ENCODE assay signal across 24 cellular contexts in the genomic region with DNA sequence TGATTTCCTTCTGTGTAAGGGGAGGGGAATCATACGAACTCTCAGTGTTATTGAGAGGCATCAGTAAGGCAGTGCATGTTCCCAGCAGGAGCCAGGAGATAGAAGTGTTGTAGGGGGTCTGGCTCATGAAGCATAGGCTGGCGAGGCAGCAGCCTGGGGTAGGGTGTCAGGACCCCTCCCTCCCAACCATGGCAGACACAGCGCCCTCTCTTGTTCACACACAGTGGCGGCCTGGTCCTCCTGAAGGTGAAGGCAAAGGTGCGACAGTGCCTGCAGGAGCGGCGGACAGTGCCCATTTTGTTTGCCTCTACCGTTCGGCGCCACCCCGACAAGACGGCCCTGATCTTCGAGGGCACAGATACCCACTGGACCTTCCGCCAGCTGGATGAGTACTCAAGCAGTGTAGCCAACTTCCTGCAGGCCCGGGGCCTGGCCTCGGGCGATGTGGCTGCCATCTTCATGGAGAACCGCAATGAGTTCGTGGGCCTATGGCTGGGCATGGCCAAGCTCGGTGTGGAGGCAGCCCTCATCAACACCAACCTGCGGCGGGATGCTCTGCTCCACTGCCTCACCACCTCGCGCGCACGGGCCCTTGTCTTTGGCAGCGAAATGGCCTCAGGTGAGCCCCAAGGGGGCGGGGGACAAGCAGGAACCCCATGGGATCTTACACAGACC.
"Had no signal": no experiment of that assay in that cellular context is flagged by ENCODE, and none has a peak within 500 bp of the region (broad histone marks: within the 10 kb centered on the region; RNA-seq: fewer than 3 reads in every experiment).

No MANE protein-coding gene starts in this region.

- DNase-seq: activated CD4-positive, alpha-beta memory T cell treated with anti-CD3 and anti-CD28 coated beads for 36 hours; activated CD4-positive, alpha-beta T cell treated with anti-CD3 and anti-CD28 coated beads for 48 hours; activated CD8-positive, alpha-beta memory T cell treated with anti-CD3 and anti-CD28 coated beads, Interleukin-2, amount 50 U/mL, for 4 hours; activated gamma-delta T cell; activated naive CD4-positive, alpha-beta T cell treated with anti-CD3 and anti-CD28 coated beads, Interleukin-2, amount 10 ng/mL, durations not matched to agents 7 days and 5 days; activated naive CD8-positive, alpha-beta T cell treated with anti-CD3 and anti-CD28 coated beads, Interleukin-2, amount 10 ng/mL, durations not matched to agents 7 days and 5 days; activated T-cell treated with anti-CD3 and anti-CD28 coated beads, Interleukin-2, amount 50 U/mL, for 1 hour; dorsolateral prefrontal cortex; effector memory CD4-positive, alpha-beta T cell; foreskin keratinocyte; heart right ventricle; naive thymus-derived CD4-positive, alpha-beta T cell; occipital lobe; psoas muscle; stimulated activated naive CD4-positive, alpha-beta T cell treated with Interleukin-2 at 50 U/mL for 16 hours; testis; transverse colon had no signal

- H3K27ac Mint-ChIP-seq: activated CD4-positive, alpha-beta memory T cell treated with anti-CD3 and anti-CD28 coated beads for 36 hours; activated naive CD4-positive, alpha-beta T cell treated with anti-CD3 and anti-CD28 coated beads, Interleukin-2, amount 10 ng/mL, durations not matched to agents 7 days and 5 days; activated naive CD8-positive, alpha-beta T cell treated with anti-CD3 and anti-CD28 coated beads, Interleukin-2, amount 10 ng/mL, durations not matched to agents 7 days and 5 days; activated T-helper 1 cell treated with anti-CD3 and anti-CD28 coated beads, Interleukin-12 subunit alpha, Interleukin-12 subunit beta, Interleukin-2, Interleukin-4 antibody, amounts not matched to agents 30 ng/mL and 10 ng/mL and 1 ng/mL, durations not matched to agents 14 hours and 24 hours and 36 hours; brain; mesothelial cell of epicardium; naive thymus-derived CD4-positive, alpha-beta T cell had no signal

- H3K27me3 ChIP-seq: ascending aorta, dorsolateral prefrontal cortex, foreskin keratinocyte, heart right ventricle, testis, transverse colon had no signal

- H3K9me3 ChIP-seq: ascending aorta, heart right ventricle, psoas muscle, testis, transverse colon had no signal

- H3K27me3 Mint-ChIP-seq: activated CD4-positive, alpha-beta memory T cell treated with anti-CD3 and anti-CD28 coated beads for 36 hours; activated naive CD4-positive, alpha-beta T cell treated with anti-CD3 and anti-CD28 coated beads, Interleukin-2, amount 10 ng/mL, durations not matched to agents 7 days and 5 days; activated naive CD8-positive, alpha-beta T cell treated with anti-CD3 and anti-CD28 coated beads, Interleukin-2, amount 10 ng/mL, durations not matched to agents 7 days and 5 days; naive thymus-derived CD4-positive, alpha-beta T cell had no signal

- H3K27ac ChIP-seq: ascending aorta, coronary artery, dorsolateral prefrontal cortex, foreskin keratinocyte, heart right ventricle, parathyroid adenoma, psoas muscle, testis, transverse colon had no signal

- H3K4me3 Mint-ChIP-seq: activated CD4-positive, alpha-beta memory T cell treated with anti-CD3 and anti-CD28 coated beads for 36 hours; activated naive CD4-positive, alpha-beta T cell treated with anti-CD3 and anti-CD28 coated beads, Interleukin-2, amount 10 ng/mL, durations not matched to agents 7 days and 5 days; activated naive CD8-positive, alpha-beta T cell treated with anti-CD3 and anti-CD28 coated beads, Interleukin-2, amount 10 ng/mL, durations not matched to agents 7 days and 5 days; activated T-helper 1 cell treated with anti-CD3 and anti-CD28 coated beads, Interleukin-12 subunit alpha, Interleukin-12 subunit beta, Interleukin-2, Interleukin-4 antibody, amounts not matched to agents 30 ng/mL and 10 ng/mL and 1 ng/mL, durations not matched to agents 14 hours and 24 hours and 36 hours; brain; mesothelial cell of epicardium; naive thymus-derived CD4-positive, alpha-beta T cell; neural crest cell had no signal

- H3K4me3 ChIP-seq: ascending aorta, coronary artery, dorsolateral prefrontal cortex, heart right ventricle, psoas muscle, testis, transverse colon had no signal

- H3K4me1 ChIP-seq: foreskin keratinocyte, parathyroid adenoma had no signal

- H3K9me3 Mint-ChIP-seq: activated CD4-positive, alpha-beta memory T cell treated with anti-CD3 and anti-CD28 coated beads for 36 hours; activated naive CD4-positive, alpha-beta T cell treated with anti-CD3 and anti-CD28 coated beads, Interleukin-2, amount 10 ng/mL, durations not matched to agents 7 days and 5 days; activated naive CD8-positive, alpha-beta T cell treated with anti-CD3 and anti-CD28 coated beads, Interleukin-2, amount 10 ng/mL, durations not matched to agents 7 days and 5 days; activated T-helper 1 cell treated with anti-CD3 and anti-CD28 coated beads, Interleukin-12 subunit alpha, Interleukin-12 subunit beta, Interleukin-2, Interleukin-4 antibody, amounts not matched to agents 30 ng/mL and 10 ng/mL and 1 ng/mL, durations not matched to agents 14 hours and 24 hours and 36 hours; brain; mesothelial cell of epicardium; naive thymus-derived CD4-positive, alpha-beta T cell; neural crest cell had no signal
